ENCODE assay signal across 17 cellular contexts in the genomic region with DNA sequence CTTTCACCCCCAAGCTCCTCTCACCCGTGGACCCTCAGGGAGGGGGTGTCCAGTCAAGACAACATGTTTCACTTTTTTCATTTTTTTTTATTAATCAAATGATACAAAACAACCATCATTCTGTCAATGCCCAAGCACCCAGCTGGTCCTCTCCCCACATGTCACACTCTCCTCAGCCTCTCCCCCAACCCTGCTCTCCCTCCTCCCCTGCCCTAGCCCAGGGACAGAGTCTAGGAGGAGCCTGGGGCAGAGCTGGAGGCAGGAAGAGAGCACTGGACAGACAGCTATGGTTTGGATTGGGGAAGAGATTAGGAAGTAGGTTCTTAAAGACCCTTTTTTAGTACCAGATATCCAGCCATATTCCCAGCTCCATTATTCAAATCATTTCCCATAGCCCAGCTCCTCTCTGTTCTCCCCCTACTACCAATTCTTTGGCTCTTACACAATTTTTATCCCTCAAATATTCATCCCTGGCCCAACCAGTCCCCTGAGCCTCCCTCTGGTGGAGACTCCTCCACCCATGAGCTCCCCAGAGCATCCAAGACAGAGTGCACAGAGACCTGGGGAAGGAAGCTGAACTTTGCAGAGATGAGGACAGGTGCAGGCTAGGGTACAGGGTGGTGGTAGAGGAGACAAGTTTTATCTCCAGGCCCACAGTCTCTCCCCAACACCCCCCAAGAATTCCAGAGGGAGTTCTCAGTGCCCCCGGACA. TPM values are rescaled to one million over a fixed set of nuclear protein-coding genes. Genes with fewer than 3 reads are reported as not detected.
DNase-seq lines count a peak whose midpoint lies in the region; ATAC-seq, FAIRE-seq and TF ChIP-seq lines count a peak whose summit lies in the region.
"Had no signal": no experiment of that assay in that cellular context is flagged by ENCODE, and none has a peak within 500 bp of the region (broad histone marks: within the 10 kb centered on the region; RNA-seq: fewer than 3 reads in every experiment).

No MANE protein-coding gene starts in this region.

- H2AFZ ChIP-seq in PC-9 = no peak overlapping the region

- CTCF ChIA-PET in A549 (lab: Yijun Ruan, JAX) (interaction anchor here (0.6 to 18.3 kb wide), 13 partner anchors 10 to 333 kb away, joined by 3 to 253 read pairs (median 7); partner anchors contain the start of genes CHTOP, DENND4B, S100A1 and S100A13), PC-9 (lab: Charles Lee) (interaction anchor here (0.9 to 1.9 kb wide), 3 partner anchors 13 to 103 kb away, joined by 3 to 6 read pairs (median 3); partner anchors contain the start of gene S100A13)

- peaks cover 48% of the 10 kb centered on the region for H3F3A ChIP-seq in PC-9 (ENCODE audit: insufficient read depth, low read depth)

- ATAC-seq in A549 = no peak
- ATAC-seq: upper lobe of right lung had no signal

- peak overlapping the region; percentile 91 to 96; a peak in 4 of 6 replicates for H3K27ac ChIP-seq in A549
- H3K27ac ChIP-seq in PC-9 = peak overlapping the region; percentile 22; the same call in 1 of the 2 replicates
- H3K27ac ChIP-seq in epithelial cell of prostate = peak overlapping the region; percentile 100
- H3K27ac ChIP-seq in muscle layer of duodenum (ENCODE audit: low read length) = peak overlapping the region; percentile 7

- H3K4me2 ChIP-seq in A549 (peak overlapping the region; percentile 96; the same call in 1 of the 3 replicates), PC-9 (peak overlapping the region; percentile 88)

- no peak for TF ChIP-seq RAD21 in A549 (conservative IDR thresholded peaks at IDR 0.05 in 1 of 2, IDR thresholded peaks at IDR 0.05 in 1 of 2)

- H3K4me3 ChIP-seq in A549 (no peak overlapping the region), PC-9 (peak overlapping the region; percentile 66; the same call in 1 of the 2 replicates), muscle layer of duodenum (ENCODE audit: low read depth in 1 of 2, low read length in 2 of 2) (no peak overlapping the region)

- DNase-seq in A549 (ENCODE audit: low read depth in 1 of 2, low spot score in 1 of 2) (no peak), PC-9 (no peak), epithelial cell of prostate (ENCODE audit: low read depth, low spot score) (no peak), D341Med (ENCODE audit: low spot score) (no peak), NCI-H1436 (lab: John Stamatoyannopoulos, UW) (no peak), NCI-H1092 (lab: John Stamatoyannopoulos, UW) (no peak)
- no peak for DNase-seq in activated CD4-positive, alpha-beta T cell treated with anti-CD3 and anti-CD28 coated beads for 4 hours
- DNase-seq: activated CD4-positive, alpha-beta memory T cell treated with anti-CD3 and anti-CD28 coated beads for 36 hours; activated effector memory CD4-positive, alpha-beta T cell treated with Interleukin-2 at 50 U/mL for 16 hours; effector CD4-positive, alpha-beta T cell; glutamatergic neuron; upper lobe of right lung had no signal

- TF ChIP-seq CTCF in A549 (IDR thresholded peaks at IDR 0.05) (no peak), PC-9 (conservative IDR thresholded peaks at IDR 0.05) (no peak)

- no peaks in the 10 kb centered on the region for H4K20me1 ChIP-seq in PC-9 (ENCODE audit: insufficient read depth)

- H3K36me3 ChIP-seq in PC-9 (ENCODE audit: low read depth) = peaks cover 6% of the 10 kb centered on the region
- H3K36me3 ChIP-seq in muscle layer of duodenum (ENCODE audit: control insufficient read depth in 1 of 2, insufficient read depth in 2 of 2, low read length in 2 of 2) = peaks cover 0 to 9% of the 10 kb centered on the region in 2 donors
- H3K36me3 ChIP-seq: upper lobe of right lung had no signal

- POLR2A ChIA-PET in A549 (lab: Yijun Ruan, JAX) (interaction anchor here (1.7 to 4.7 kb wide), 2 partner anchors 13 to 20 kb away, joined by 11 to 49 read pairs; partner anchors contain the start of genes CHTOP and S100A13), PC-9 (lab: Charles Lee; ENCODE audit: unreplicated experiment) (interaction anchor here (0.6 to 2.8 kb wide), 3 partner anchors 12 to 23 kb away, joined by 3 to 31 read pairs (median 8); partner anchors contain the start of gene S100A13)

- H3K27me3 ChIP-seq in PC-9 (ENCODE audit: insufficient read depth, low read depth) (no peaks in the 10 kb centered on the region), muscle layer of duodenum (ENCODE audit: low read depth, low read length) (no peaks in the 10 kb centered on the region)
- H3K27me3 ChIP-seq: upper lobe of right lung had no signal

- H3K9me3 ChIP-seq in A549 = no peaks in the 10 kb centered on the region
- H3K9me3 ChIP-seq in PC-9 (ENCODE audit: insufficient read depth, low read depth) = no peaks in the 10 kb centered on the region
- H3K9me3 ChIP-seq in muscle layer of duodenum (ENCODE audit: control insufficient read depth in 1 of 2, low read length in 2 of 2) = no peaks in the 10 kb centered on the region
- H3K9me3 ChIP-seq: upper lobe of right lung had no signal

- no peak for TF ChIP-seq POLR2A in A549 (IDR thresholded peaks at IDR 0.05; ENCODE audit: low read length)

- 92% methylated on average over 2 of the region's 2 CpGs for WGBS in A549 (ENCODE audit: missing lambda C conversion rate)

- intact Hi-C loops in PC-9 (cut with micrococcal nuclease; ENCODE audit: unreplicated experiment) = no loop called here

- FAIRE-seq in A549 (lab: Jason Lieb, UNC) = no peak
- FAIRE-seq: A204.1, islet of Langerhans had no signal

- BruUV-seq in PC-9 (replicated peaks; lab: Mats Ljungman, UMichigan) = no TSS peak

- no peak for TF ChIP-seq EP300 in A549 (IDR thresholded peaks at IDR 0.05)

- H3K4me1 ChIP-seq in A549 = peaks cover 49% of the 10 kb centered on the region
- peaks cover 60% of the 10 kb centered on the region for H3K4me1 ChIP-seq in PC-9 (replicated peaks; ENCODE audit: insufficient read depth)
- peaks cover 24 to 30% of the 10 kb centered on the region in 2 donors for H3K4me1 ChIP-seq in muscle layer of duodenum (ENCODE audit: control insufficient read depth in 1 of 2, insufficient read depth in 2 of 2, low read length in 2 of 2)

- peaks cover 56% of the 10 kb centered on the region for H3K79me2 ChIP-seq in PC-9 (ENCODE audit: low read depth)

- no peaks in the 10 kb centered on the region for H3K9me2 ChIP-seq in PC-9 (ENCODE audit: insufficient read depth)

TF ChIP-seq in A549, 52 proteins besides CTCF, POLR2A, EP300 and RAD21 (continues in another document):
- TF ChIP-seq KDM1A (IDR thresholded peaks at IDR 0.05; ENCODE audit: low read depth) (no peak), SMC3 (IDR thresholded peaks at IDR 0.05) (no peak), MAZ (IDR thresholded peaks at IDR 0.05; ENCODE audit: borderline replicate concordance, low read depth, low read length) (no peak), E2F6 (IDR thresholded peaks at IDR 0.05; ENCODE audit: borderline replicate concordance, low read depth) (no peak), HOXB5 (CRISPR knock-in tag; IDR thresholded peaks at IDR 0.05) (no peak), BHLHE40 (IDR thresholded peaks at IDR 0.05; ENCODE audit: low read depth, low read length) (no peak), RCOR1 (IDR thresholded peaks at IDR 0.05; ENCODE audit: low read depth, low read length) (no peak), CHD4 (IDR thresholded peaks at IDR 0.05; ENCODE audit: borderline replicate concordance) (no peak), FOSB (CRISPR knock-in tag; IDR thresholded peaks at IDR 0.05) (no peak), NFE2L2 (conservative IDR thresholded peaks at IDR 0.05; ENCODE audit: low read length) (no peak)

RNA-seq across cellular contexts. Expression of gene S100A16, which starts 1.4 kb away (rescaled TPM):
- polyA plus RNA-seq in A549 (2011; rRNA removed) (270 and 294 TPM in 2 replicates), A549 (2017; fragmentation: RNase III; extraction: RNeasy Plus Mini Kit Qiagen cat#74134 plus additional on column Dnase treatment) (259 to 298 TPM (median 290 TPM) in 3 replicates)
- 423 and 469 TPM in 2 replicates for polyA plus RNA-seq in A549 (2012; cell fraction: cytosol; rRNA removed)
- 222 and 228 TPM in 2 replicates for polyA plus RNA-seq in A549 (2012; cell fraction: nucleus; rRNA removed)
- polyA minus RNA-seq in A549 (2011; rRNA and poly(A)+ RNA removed) = 146 and 182 TPM in 2 replicates
- 226 and 276 TPM in 2 replicates for total RNA-seq in PC-9 (2021)
- total RNA-seq: activated CD4-positive, alpha-beta memory T cell treated with anti-CD3 and anti-CD28 coated beads for 36 hours had no signal

RNA-seq across cellular contexts. Expression of gene S100A14, which starts 1.8 kb away (rescaled TPM):
- polyA plus RNA-seq in A549 (2011; rRNA removed) (0.21 and 0.65 TPM in 2 replicates), A549 (2017; fragmentation: RNase III; extraction: RNeasy Plus Mini Kit Qiagen cat#74134 plus additional on column Dnase treatment) (0.16 to 0.21 TPM (median 0.21 TPM) in 3 replicates)
- polyA plus RNA-seq in A549 (2012; cell fraction: cytosol; rRNA removed) = 0.16 TPM in 2 replicates
- 0.27 and 0.65 TPM in 2 replicates for polyA plus RNA-seq in A549 (2012; cell fraction: nucleus; rRNA removed)
- 0.34 TPM in 1 of 2 replicates, not detected in the other for polyA minus RNA-seq in A549 (2011; rRNA and poly(A)+ RNA removed)
- 411 and 486 TPM in 2 replicates for total RNA-seq in PC-9 (2021)
- total RNA-seq: posterior vena cava, SK-MEL-5 had no signal

RNA-seq across cellular contexts. Expression of gene S100A13, which starts 13.0 kb away (rescaled TPM):
- polyA plus RNA-seq in A549 (2011; rRNA removed) (98.9 and 113 TPM in 2 replicates), A549 (2017; fragmentation: RNase III; extraction: RNeasy Plus Mini Kit Qiagen cat#74134 plus additional on column Dnase treatment) (107 to 146 TPM (median 129 TPM) in 3 replicates)
- polyA plus RNA-seq in A549 (2012; cell fraction: cytosol; rRNA removed) = 133 and 151 TPM in 2 replicates
- 59.8 and 69.0 TPM in 2 replicates for polyA plus RNA-seq in A549 (2012; cell fraction: nucleus; rRNA removed)
- polyA minus RNA-seq in A549 (2011; rRNA and poly(A)+ RNA removed) = 31.6 and 46.7 TPM in 2 replicates
- total RNA-seq in PC-9 (2021) = 120 and 144 TPM in 2 replicates

RNA-seq across cellular contexts. Expression of gene S100A1, which starts 13.9 kb away (rescaled TPM):
- polyA plus RNA-seq in A549 (2011; rRNA removed) (0.52 and 0.59 TPM in 2 replicates), A549 (2017; fragmentation: RNase III; extraction: RNeasy Plus Mini Kit Qiagen cat#74134 plus additional on column Dnase treatment) (0.67 to 0.97 TPM (median 0.88 TPM) in 3 replicates)
- polyA plus RNA-seq in A549 (2012; cell fraction: cytosol; rRNA removed) = 1.1 and 1.4 TPM in 2 replicates
- 0.22 and 0.41 TPM in 2 replicates for polyA plus RNA-seq in A549 (2012; cell fraction: nucleus; rRNA removed)
- not detected in 2 replicates for polyA minus RNA-seq in A549 (2011; rRNA and poly(A)+ RNA removed)
- total RNA-seq in PC-9 (2021) = 0.46 and 1.0 TPM in 2 replicates
- total RNA-seq: activated CD4-positive, alpha-beta memory T cell treated with anti-CD3 and anti-CD28 coated beads for 36 hours; upper lobe of right lung had no signal

RNA-seq across cellular contexts. Expression of gene CHTOP, which starts 19.5 kb away (rescaled TPM):
- polyA plus RNA-seq in A549 (2011; rRNA removed) (81.6 and 98.1 TPM in 2 replicates), A549 (2017; fragmentation: RNase III; extraction: RNeasy Plus Mini Kit Qiagen cat#74134 plus additional on column Dnase treatment) (76.1 to 87.8 TPM (median 79.2 TPM) in 3 replicates)
- polyA plus RNA-seq in A549 (2012; cell fraction: cytosol; rRNA removed) = 59.1 and 75.5 TPM in 2 replicates
- polyA plus RNA-seq in A549 (2012; cell fraction: nucleus; rRNA removed) = 64.3 and 83.5 TPM in 2 replicates
- polyA minus RNA-seq in A549 (2011; rRNA and poly(A)+ RNA removed) = 45.5 and 48.5 TPM in 2 replicates
- total RNA-seq in PC-9 (2021) = 75.1 and 83.9 TPM in 2 replicates

Comparison
In these comparisons a context has a peak if more than half of its experiments do, and no peak if none do; other contexts are left out.
1. H3K27ac ChIP-seq: peak in every context shown above with its lines; median percentile 100 in epithelial cell of prostate; 94 in A549; 22 in PC-9; 7 in muscle layer of duodenum.